ENCODE assay signal across 33 cellular contexts in the genomic region with DNA sequence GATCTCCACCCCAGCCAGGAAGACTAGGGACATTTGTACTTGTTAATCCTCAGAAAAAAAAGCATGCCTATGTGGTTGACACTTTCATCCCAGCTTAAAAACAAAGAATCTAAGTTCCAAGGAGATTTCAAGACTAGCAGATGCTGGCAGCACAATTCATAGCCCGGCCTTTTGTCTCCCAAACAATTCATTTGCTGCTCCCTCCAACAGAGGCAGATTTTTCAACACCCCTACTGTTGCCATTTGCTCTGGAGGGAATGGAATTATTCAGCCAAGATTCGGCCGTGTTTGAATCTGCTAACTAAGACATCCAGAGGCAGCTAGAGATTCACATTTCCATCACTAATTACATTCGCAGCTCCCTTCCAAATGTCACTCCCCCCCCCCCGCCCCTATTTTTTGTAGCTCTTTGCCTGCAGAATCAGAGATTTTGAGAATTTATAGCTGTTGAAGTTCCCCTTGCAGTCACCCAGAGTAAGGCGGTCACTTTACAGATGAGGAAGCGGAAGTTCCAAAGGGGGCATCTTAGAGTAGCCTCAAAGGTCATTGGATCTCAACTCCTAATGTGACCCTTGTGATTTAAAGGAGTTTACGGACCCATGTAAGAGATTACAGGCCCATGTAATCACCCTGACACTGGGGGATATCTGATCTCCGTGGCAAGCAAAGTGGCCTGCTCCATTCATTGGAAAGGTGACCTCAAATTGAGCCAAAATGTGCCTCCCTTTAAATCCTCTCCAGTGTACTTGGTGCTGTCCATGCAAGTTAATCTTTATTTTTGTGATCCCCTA. TPM values are rescaled to one million over a fixed set of nuclear protein-coding genes. Genes with fewer than 3 reads are reported as not detected.
DNase-seq lines count a peak whose midpoint lies in the region; ATAC-seq and TF ChIP-seq lines count a peak whose summit lies in the region.
"Had no signal": no experiment of that assay in that cellular context is flagged by ENCODE, and none has a peak within 500 bp of the region (broad histone marks: within the 10 kb centered on the region; RNA-seq: fewer than 3 reads in every experiment).

No MANE protein-coding gene starts in this region.

- DNase-seq in MV-4-11 (lab: John Stamatoyannopoulos, UW) (peak; percentile 26), neural progenitor cell (ENCODE audit: low spot score) (peak; percentile 70), HEK293T (ENCODE audit: extremely low spot score) (no peak), mesenteric fat pad (ENCODE audit: low spot score) (no peak)
- DNase-seq: activated CD4-positive, alpha-beta T cell treated with anti-CD3 and anti-CD28 coated beads, Interleukin-2, amount 50 U/mL, for 1 hour; activated effector memory CD4-positive, alpha-beta T cell treated with Interleukin-2 at 50 U/mL for 16 hours; activated naive CD8-positive, alpha-beta T cell treated with anti-CD3 and anti-CD28 coated beads for 36 hours; activated T-cell treated with anti-CD3 and anti-CD28 coated beads, Interleukin-2, amount 50 U/mL, for 1 hour; CD8-positive, alpha-beta T cell; effector CD4-positive, alpha-beta T cell; EL; HCEC 1CT; midbrain; naive thymus-derived CD8-positive, alpha-beta T cell; NCI-H1694; NCI-H446; NCI-H748 treated with DMSO at 0.1 percent for 48 hours; pancreas; stimulated activated naive CD4-positive, alpha-beta T cell had no signal

- H2AFZ ChIP-seq in neural progenitor cell (replicated peaks) = peak overlapping the region; percentile 9

- CTCF ChIA-PET in HEK293T (lab: Yijun Ruan, JAX) = interaction anchor here (0.6 to 1.2 kb wide), 2 partner anchors 14 to 39 kb away, joined by 3 to 4 read pairs; no protein-coding TSS in a partner anchor

- H3K4me1 ChIP-seq in BLaER1 = peaks cover 38% of the 10 kb centered on the region
- H3K4me1 ChIP-seq in ectodermal cell (ENCODE audit: control insufficient read depth, insufficient read depth, low read length) = peaks cover 25% of the 10 kb centered on the region
- H3K4me1 ChIP-seq in neural progenitor cell = peaks cover 32% of the 10 kb centered on the region

- H3K27me3 ChIP-seq in BLaER1 (no peaks in the 10 kb centered on the region), ectodermal cell (ENCODE audit: control insufficient read depth, insufficient read depth, low read length, poor library complexity, severe bottlenecking) (no peaks in the 10 kb centered on the region), neural progenitor cell (no peaks in the 10 kb centered on the region)
- H3K27me3 ChIP-seq: pancreas, suprapubic skin had no signal

- H3F3A ChIP-seq in neural progenitor cell (ENCODE audit: low read depth) = peaks cover 30% of the 10 kb centered on the region

- no peak for TF ChIP-seq CTCF in neural progenitor cell (IDR thresholded peaks at IDR 0.05)

- H3K79me2 ChIP-seq in neural progenitor cell (ENCODE audit: low read depth) = no peaks in the 10 kb centered on the region

- H3K4me1 Mint-ChIP-seq in neural progenitor cell = peaks cover 32% of the 10 kb centered on the region

- peak overlapping the region; percentile 88 for H3K4me2 ChIP-seq in BLaER1
- peak overlapping the region; percentile 51 for H3K4me2 ChIP-seq in neural progenitor cell
- H3K4me2 ChIP-seq: A549, smooth muscle cell had no signal

- peaks cover 5% of the 10 kb centered on the region for H3K27me3 Mint-ChIP-seq in neural progenitor cell (ENCODE audit: insufficient read depth, low read depth)

- no peak for ATAC-seq in HG03095 (IDR thresholded peaks at IDR 0.05; ENCODE audit: unreplicated experiment)
- no peak for ATAC-seq in GM18498 (IDR thresholded peaks at IDR 0.05; ENCODE audit: unreplicated experiment)
- ATAC-seq: A549; CD8-positive, alpha-beta T cell; naive thymus-derived CD8-positive, alpha-beta T cell; pancreas; WTC11 had no signal

- peak overlapping the region; percentile 54 for H3K4me3 Mint-ChIP-seq in neural progenitor cell
- H3K4me3 Mint-ChIP-seq: activated naive CD8-positive, alpha-beta T cell treated with anti-CD3 and anti-CD28 coated beads for 36 hours; CD8-positive, alpha-beta T cell; naive thymus-derived CD8-positive, alpha-beta T cell; WTC11 had no signal

- peaks cover 15% of the 10 kb centered on the region for H3K9me3 Mint-ChIP-seq in neural progenitor cell
- H3K9me3 Mint-ChIP-seq: CD8-positive, alpha-beta T cell had no signal

- H3K36me3 ChIP-seq in BLaER1 (no peaks in the 10 kb centered on the region), ectodermal cell (ENCODE audit: control insufficient read depth, insufficient read depth, low read length) (no peaks in the 10 kb centered on the region), neural progenitor cell (no peaks in the 10 kb centered on the region)
- H3K36me3 ChIP-seq: pancreas, suprapubic skin had no signal

- H3K9me3 ChIP-seq in BLaER1 (peaks cover 25% of the 10 kb centered on the region), ectodermal cell (ENCODE audit: control insufficient read depth, low read length) (no peaks in the 10 kb centered on the region), neural progenitor cell (ENCODE audit: low read depth) (no peaks in the 10 kb centered on the region)
- H3K9me3 ChIP-seq: pancreas, suprapubic skin had no signal

- H4K20me1 ChIP-seq in BLaER1 (no peaks in the 10 kb centered on the region), neural progenitor cell (ENCODE audit: low read depth) (no peaks in the 10 kb centered on the region)

- H3K9ac ChIP-seq in BLaER1 (peak overlapping the region; percentile 50; the same call in 1 of the 2 replicates), neural progenitor cell (no peak overlapping the region)

- peak overlapping the region; percentile 61 for H3K27ac Mint-ChIP-seq in neural progenitor cell
- H3K27ac Mint-ChIP-seq: activated naive CD8-positive, alpha-beta T cell treated with anti-CD3 and anti-CD28 coated beads for 36 hours; CD8-positive, alpha-beta T cell; naive thymus-derived CD8-positive, alpha-beta T cell; WTC11 had no signal

- H3K36me3 Mint-ChIP-seq in neural progenitor cell = peaks cover 2% of the 10 kb centered on the region
- H3K36me3 Mint-ChIP-seq: activated naive CD8-positive, alpha-beta T cell treated with anti-CD3 and anti-CD28 coated beads for 36 hours; CD8-positive, alpha-beta T cell; WTC11 had no signal

- H3K27ac ChIP-seq in BLaER1 (peak overlapping the region; percentile 69), ectodermal cell (ENCODE audit: insufficient read depth, low read depth, low read length, poor library complexity, severe bottlenecking) (peak overlapping the region; percentile 83), neural progenitor cell (peak overlapping the region; percentile 82)
- H3K27ac ChIP-seq: pancreas, suprapubic skin had no signal

- 56 to 58% methylated on average over 9 of the region's 9 CpGs for WGBS in ectodermal cell, 2 experiments

- H3K4me3 ChIP-seq in BLaER1 = no peak overlapping the region
- H3K4me3 ChIP-seq in ectodermal cell (ENCODE audit: insufficient read depth, low read depth, low read length) = no peak overlapping the region
- H3K4me3 ChIP-seq in neural progenitor cell = peak overlapping the region; percentile 16
- H3K4me3 ChIP-seq: A549, pancreas, smooth muscle cell, suprapubic skin had no signal

- POLR2A ChIA-PET in HEK293T (lab: Yijun Ruan, JAX) = interaction anchor here (1.1 kb wide), 1 partner anchor 18 kb away, joined by 3 read pairs; a partner anchor contains a TSS

TF ChIP-seq in HEK293T, 16 proteins besides CTCF, POLR2A, EP300 and RAD21 (continues in another document):
- no peak for TF ChIP-seq CTBP1 (IDR thresholded peaks at IDR 0.05; ENCODE audit: borderline replicate concordance)
- no peak for TF ChIP-seq FOXA1 (IDR thresholded peaks at IDR 0.05)
- no peak for TF ChIP-seq NFRKB (IDR thresholded peaks at IDR 0.05)
- no peak for TF ChIP-seq FOXK2 (IDR thresholded peaks at IDR 0.05)
- TF ChIP-seq ARNT (IDR thresholded peaks at IDR 0.05) = no peak
- TF ChIP-seq SP1 (IDR thresholded peaks at IDR 0.05) = no peak
- no peak for TF ChIP-seq L3MBTL2 (conservative IDR thresholded peaks at IDR 0.05)
- no peak for TF ChIP-seq HDGF (IDR thresholded peaks at IDR 0.05; ENCODE audit: borderline replicate concordance)
- no peak for TF ChIP-seq LEF1 (IDR thresholded peaks at IDR 0.05; ENCODE audit: borderline replicate concordance)
- TF ChIP-seq, protein P1, sequence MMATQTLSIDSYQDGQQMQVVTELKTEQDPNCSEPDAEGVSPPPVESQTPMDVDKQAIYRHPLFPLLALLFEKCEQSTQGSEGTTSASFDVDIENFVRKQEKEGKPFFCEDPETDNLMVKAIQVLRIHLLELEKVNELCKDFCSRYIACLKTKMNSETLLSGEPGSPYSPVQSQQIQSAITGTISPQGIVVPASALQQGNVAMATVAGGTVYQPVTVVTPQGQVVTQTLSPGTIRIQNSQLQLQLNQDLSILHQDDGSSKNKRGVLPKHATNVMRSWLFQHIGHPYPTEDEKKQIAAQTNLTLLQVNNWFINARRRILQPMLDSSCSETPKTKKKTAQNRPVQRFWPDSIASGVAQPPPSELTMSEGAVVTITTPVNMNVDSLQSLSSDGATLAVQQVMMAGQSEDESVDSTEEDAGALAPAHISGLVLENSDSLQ (IDR thresholded peaks at IDR 0.05) = no peak
- no peak for TF ChIP-seq SUZ12 (IDR thresholded peaks at IDR 0.05)
- TF ChIP-seq BHLHE40 (IDR thresholded peaks at IDR 0.05; ENCODE audit: borderline replicate concordance) = no peak

RNA-seq across cellular contexts. Expression of a gene that starts 15.5 kb away (rescaled TPM):
- 2.6 TPM for polyA plus RNA-seq in ectodermal cell (2013, experiment 1 of 4)
- polyA plus RNA-seq in ectodermal cell (2013, experiment 2 of 4) = 2.0 TPM
- 5.0 TPM for polyA plus RNA-seq in ectodermal cell (2013, experiment 3 of 4)
- polyA plus RNA-seq in ectodermal cell (2013, experiment 4 of 4) = 7.1 TPM
- total RNA-seq in neural progenitor cell (ENCODE audit: low replicate concordance) = 1.5 and 2.4 TPM in 2 replicates
- not detected for total RNA-seq in mesenteric fat pad
- total RNA-seq: activated naive CD8-positive, alpha-beta T cell treated with anti-CD3 and anti-CD28 coated beads for 36 hours; bronchial epithelial cell; CD8-positive, alpha-beta T cell; epithelial cell of proximal tubule; LHCN-M2; naive thymus-derived CD8-positive, alpha-beta T cell; RPMI7951; smooth muscle cell; suprapubic skin had no signal
- polyA plus RNA-seq: keratinocyte; naive thymus-derived CD8-positive, alpha-beta T cell had no signal

RNA-seq across cellular contexts. Expression of a gene that starts 18.0 kb away (rescaled TPM):
- 299 TPM for polyA plus RNA-seq in ectodermal cell (2013, experiment 1 of 4)
- polyA plus RNA-seq in ectodermal cell (2013, experiment 2 of 4) = 260 TPM
- 251 TPM for polyA plus RNA-seq in ectodermal cell (2013, experiment 3 of 4)
- polyA plus RNA-seq in ectodermal cell (2013, experiment 4 of 4) = 277 TPM
- 186 and 222 TPM in 2 replicates for total RNA-seq in neural progenitor cell (ENCODE audit: low replicate concordance)
- total RNA-seq in mesenteric fat pad = 54.0 TPM

RNA-seq across cellular contexts. Expression of a gene that starts 27.3 kb away (rescaled TPM):
- not detected for polyA plus RNA-seq in ectodermal cell (2013, experiment 1 of 4)
- polyA plus RNA-seq in ectodermal cell (2013, experiment 2 of 4) = not detected
- not detected for polyA plus RNA-seq in ectodermal cell (2013, experiment 3 of 4)
- polyA plus RNA-seq in ectodermal cell (2013, experiment 4 of 4) = not detected
- total RNA-seq in neural progenitor cell (ENCODE audit: low replicate concordance) (not detected in 2 replicates), mesenteric fat pad (not detected)
- total RNA-seq: activated naive CD8-positive, alpha-beta T cell treated with anti-CD3 and anti-CD28 coated beads for 36 hours; bronchial epithelial cell; CD8-positive, alpha-beta T cell; epithelial cell of proximal tubule; LHCN-M2; naive thymus-derived CD8-positive, alpha-beta T cell; pancreas; RPMI7951; smooth muscle cell; suprapubic skin; ureter; WTC11 had no signal
- polyA plus RNA-seq: A549; keratinocyte; naive thymus-derived CD8-positive, alpha-beta T cell; pancreas; smooth muscle cell had no signal

RNA-seq across cellular contexts. Expression of a gene that starts 28.9 kb away (rescaled TPM):
- polyA plus RNA-seq in ectodermal cell (2013, experiment 1 of 4) = 121 TPM
- polyA plus RNA-seq in ectodermal cell (2013, experiment 2 of 4) = 133 TPM
- polyA plus RNA-seq in ectodermal cell (2013, experiment 3 of 4) = 93.0 TPM
- 107 TPM for polyA plus RNA-seq in ectodermal cell (2013, experiment 4 of 4)
- total RNA-seq in neural progenitor cell (ENCODE audit: low replicate concordance) (11.7 and 45.1 TPM in 2 replicates), mesenteric fat pad (236 TPM)

RNA-seq across cellular contexts. Expression of a gene that starts 36.8 kb away (rescaled TPM):
- polyA plus RNA-seq in ectodermal cell (2013, experiment 1 of 4) = 0.43 TPM
- not detected for polyA plus RNA-seq in ectodermal cell (2013, experiment 2 of 4)
- polyA plus RNA-seq in ectodermal cell (2013, experiment 3 of 4) = not detected
- not detected for polyA plus RNA-seq in ectodermal cell (2013, experiment 4 of 4)
- not detected in 2 replicates for total RNA-seq in neural progenitor cell (ENCODE audit: low replicate concordance)
- 0.45 TPM for total RNA-seq in mesenteric fat pad
- total RNA-seq: epithelial cell of proximal tubule; LHCN-M2; naive thymus-derived CD8-positive, alpha-beta T cell; pancreas; RPMI7951; smooth muscle cell had no signal
- polyA plus RNA-seq: A549; naive thymus-derived CD8-positive, alpha-beta T cell; smooth muscle cell had no signal

Comparison
In these comparisons a context has a peak if more than half of its experiments do, and no peak if none do; other contexts are left out.
1. DNase-seq: peak in MV-4-11 (single experiment) and neural progenitor cell (single experiment); none in HEK293T (single experiment) and mesenteric fat pad (single experiment).
2. Peak in every context shown above with its lines, with median percentiles within 50 percentile points of each other: H3K27ac ChIP-seq.